ENCODE assay signal across 21 cellular contexts in genomic region chr4:61786226-61786625, GRCh38.
"Had no signal": no experiment of that assay in that cellular context is flagged by ENCODE, and none has a peak within 500 bp of the region (broad histone marks: within the 10 kb centered on the region; RNA-seq: fewer than 3 reads in every experiment).

No MANE protein-coding gene starts in this region.

- H3K4me1 ChIP-seq: colonic mucosa, esophagus squamous epithelium, gastrocnemius medialis, left lung, lower lobe of right lung had no signal

- H3K9me3 ChIP-seq: colonic mucosa, gastrocnemius medialis, lower lobe of right lung, mucosa of descending colon had no signal

- H3K4me3 ChIP-seq: colonic mucosa, esophagus squamous epithelium, gastrocnemius medialis, heart right ventricle, left lung, lower lobe of right lung, mucosa of descending colon had no signal

- H3K36me3 ChIP-seq: colonic mucosa, esophagus squamous epithelium, gastrocnemius medialis, heart right ventricle, left lung, lower lobe of right lung had no signal

- DNase-seq: colonic mucosa; cortex of kidney; effector CD8-positive, alpha-beta T cell; effector memory CD8-positive, alpha-beta T cell; endodermal cell; erythroblast; esophagus squamous epithelium; foreskin fibroblast; foreskin melanocyte; gastrocnemius medialis; glutamatergic neuron; head of caudate nucleus; heart right ventricle; hippocampal formation; left cardiac atrium; left lung; lower lobe of right lung; mesenchymal stem cell; mucosa of descending colon; naive B cell had no signal

- H3K27me3 ChIP-seq: colonic mucosa, esophagus squamous epithelium, gastrocnemius medialis, heart right ventricle, left lung had no signal

- H3K27ac ChIP-seq: colonic mucosa, epithelial cell of prostate, esophagus squamous epithelium, gastrocnemius medialis, heart right ventricle, left lung, lower lobe of right lung had no signal
